ENCODE assay signal across 8 cellular contexts in the genomic region with DNA sequence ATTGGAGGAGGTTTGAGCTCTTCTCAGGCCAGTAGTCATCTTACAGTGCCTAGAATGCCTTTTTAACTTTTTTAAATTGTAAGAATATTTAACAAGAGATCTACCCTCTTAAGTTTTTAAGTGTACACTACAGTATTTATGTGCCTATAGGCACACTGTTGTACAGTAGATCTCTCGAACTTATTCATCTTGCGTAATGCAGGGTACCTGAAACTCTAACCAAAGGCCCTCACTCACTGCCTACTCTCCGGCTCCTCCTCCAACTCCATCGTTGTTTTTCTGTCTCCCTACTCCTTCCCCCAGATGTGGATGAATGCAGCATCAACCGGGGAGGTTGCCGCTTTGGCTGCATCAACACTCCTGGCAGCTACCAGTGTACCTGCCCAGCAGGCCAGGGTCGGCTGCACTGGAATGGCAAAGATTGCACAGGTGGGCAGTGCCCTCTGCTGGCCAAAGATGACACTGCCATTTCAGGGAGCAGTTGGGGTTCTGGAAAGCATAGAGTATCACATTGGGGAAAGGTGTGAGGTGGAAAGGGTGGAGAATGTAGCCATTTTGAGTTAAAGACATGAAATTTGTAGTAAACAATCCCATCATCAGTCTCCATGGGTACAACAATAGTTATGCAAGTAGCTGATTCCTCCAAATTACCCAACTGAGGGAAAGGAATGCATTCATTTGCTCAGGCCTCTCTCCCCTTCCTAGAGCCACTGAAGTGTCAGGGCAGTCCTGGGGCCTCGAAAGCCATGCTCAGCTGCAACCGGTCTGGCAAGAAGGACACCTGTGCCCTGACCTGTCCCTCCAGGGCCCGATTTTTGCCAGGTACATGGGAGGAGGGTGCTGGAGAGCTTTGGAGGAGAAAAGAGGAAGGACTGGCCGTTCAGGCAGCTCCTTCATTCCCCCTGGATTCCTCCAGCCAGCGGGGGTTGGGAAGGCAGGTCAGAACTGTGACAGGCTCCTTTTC. TPM values are rescaled to one million over a fixed set of nuclear protein-coding genes. Genes with fewer than 3 reads are reported as not detected.
A peak's percentile ranks its signal among the peaks of the same experiment; 100 is the strongest.
DNase-seq lines count a peak whose midpoint lies in the region; ATAC-seq and TF ChIP-seq lines count a peak whose summit lies in the region.

No MANE protein-coding gene starts in this region.

- H3K36me3 ChIP-seq in KMS-11 (ENCODE audit: insufficient read depth): no peaks in the 10 kb centered on the region

- H2AFZ ChIP-seq in KMS-11 (ENCODE audit: low read depth): no peak overlapping the region

- H3K27ac ChIP-seq in KMS-11: no peak overlapping the region

- H4K20me1 ChIP-seq in KMS-11 (ENCODE audit: insufficient read depth): no peaks in the 10 kb centered on the region

- in situ Hi-C loops in SK-MEL-5 (cut with HindIII; ENCODE audit: low pct_unique_long_range_greater_than_20kb, low sequenced_read_pairs): no loop called here

- no peak overlapping the region for H3K9ac ChIP-seq in KMS-11

- H3K4me2 ChIP-seq in KMS-11: no peak overlapping the region

- peak; percentile 98 for TF ChIP-seq CTCF in KMS-11 (conservative IDR thresholded peaks at IDR 0.05; ENCODE audit: low read depth, low read length)

- ATAC-seq in GM19328 (IDR thresholded peaks at IDR 0.05; ENCODE audit: unreplicated experiment): no peak

- H3K27me3 ChIP-seq in KMS-11 (ENCODE audit: insufficient read depth, low read depth): no peaks in the 10 kb centered on the region

- intact Hi-C loops in head of caudate nucleus (cut with DNase I): loop anchor here (5.0 to 10.0 kb wide), 2 partner anchors 94 to 256 kb away; no protein-coding TSS in a partner anchor

- H3K4me1 ChIP-seq in KMS-11 (ENCODE audit: low read depth, poor library complexity, severe bottlenecking): no peaks in the 10 kb centered on the region

- no peaks in the 10 kb centered on the region for H3K79me2 ChIP-seq in KMS-11 (ENCODE audit: insufficient read depth, low read depth)

- DNase-seq in GM03348 (ENCODE audit: low spot score) (peak; percentile 84), SK-MEL-5 (ENCODE audit: low read depth, low spot score) (peak; percentile 68), head of caudate nucleus (peak; percentile 38 to 93 (median 83)), pons (ENCODE audit: low spot score) (peak; percentile 61), ureter (ENCODE audit: low spot score) (peak; percentile 82)
- peak; percentile 77 for DNase-seq in activated naive CD4-positive, alpha-beta T cell treated with Interleukin-2 at 50 U/mL for 16 hours

- H3K4me3 ChIP-seq in KMS-11 (IDR thresholded peaks at IDR 0.05; ENCODE audit: insufficient read depth, low read depth, low read length): no peak overlapping the region

RNA-seq across cellular contexts. Expression of a gene that starts 18.4 kb away (rescaled TPM):
- 10.0 and 12.9 TPM in 2 replicates for total RNA-seq in SK-MEL-5 (2014; rRNA removed; shearing (Covaris generic))
- 20.1 and 26.8 TPM in 2 replicates for polyA plus RNA-seq in SK-MEL-5 (2015; cell fraction: cytosol; rRNA removed)
- polyA plus RNA-seq in SK-MEL-5 (2015; cell fraction: nucleus; rRNA removed): 101 and 154 TPM in 2 replicates
- total RNA-seq in ureter: 53.4 TPM

RNA-seq across cellular contexts. Expression of a gene that starts 27.4 kb away (rescaled TPM):
- total RNA-seq in SK-MEL-5 (2014; rRNA removed; shearing (Covaris generic)): 0.50 and 0.80 TPM in 2 replicates
- polyA plus RNA-seq in SK-MEL-5 (2015; cell fraction: cytosol; rRNA removed): 0.69 and 1.1 TPM in 2 replicates
- polyA plus RNA-seq in SK-MEL-5 (2015; cell fraction: nucleus; rRNA removed): 0.99 and 1.5 TPM in 2 replicates
- 10.0 TPM for total RNA-seq in ureter

RNA-seq across cellular contexts. Expression of a gene that starts 56.5 kb away (rescaled TPM):
- 0.45 and 0.71 TPM in 2 replicates for total RNA-seq in SK-MEL-5 (2014; rRNA removed; shearing (Covaris generic))
- 0.45 and 0.58 TPM in 2 replicates for polyA plus RNA-seq in SK-MEL-5 (2015; cell fraction: cytosol; rRNA removed)
- polyA plus RNA-seq in SK-MEL-5 (2015; cell fraction: nucleus; rRNA removed): 0.74 and 1.2 TPM in 2 replicates
- 28.0 TPM for total RNA-seq in ureter

Comparison
In these comparisons a context has a peak if more than half of its experiments do, and no peak if none do; other contexts are left out.
1. RNA of a gene that starts 56.5 kb away (total RNA-seq): 28.0 TPM in ureter (single experiment); 0.45 to 0.71 TPM in SK-MEL-5; every median in the first group is over 10 times any median in the second.
2. Peak in every context shown above with its lines, with median percentiles within 50 percentile points of each other: DNase-seq.